ENCODE assay signal across 22 cellular contexts in the genomic region with DNA sequence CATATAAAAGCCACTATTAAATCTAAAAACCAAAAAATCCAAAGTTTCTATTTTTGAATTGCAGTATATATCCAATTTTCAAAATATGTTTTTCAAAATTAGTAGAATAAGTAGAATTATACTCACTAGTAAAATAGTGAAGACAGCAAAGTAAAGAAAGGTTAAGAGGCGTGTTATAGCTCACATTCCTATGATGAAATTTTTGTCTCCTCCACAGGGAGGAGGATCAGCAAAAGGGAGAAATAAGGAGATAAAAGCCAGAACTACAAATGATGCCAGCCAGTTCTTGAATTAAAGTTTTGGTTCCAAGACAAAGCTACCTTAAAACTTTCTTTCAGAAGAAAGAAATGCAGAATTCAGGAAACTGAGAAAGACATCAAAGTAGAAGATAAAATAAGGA.
"Had no signal": no experiment of that assay in that cellular context is flagged by ENCODE, and none has a peak within 500 bp of the region (broad histone marks: within the 10 kb centered on the region; RNA-seq: fewer than 3 reads in every experiment).

No MANE protein-coding gene starts in this region.

- H3K4me3 ChIP-seq: cardiac muscle cell, SK-N-MC had no signal

- H3K27me3 Mint-ChIP-seq: activated CD4-positive, alpha-beta memory T cell treated with anti-CD3 and anti-CD28 coated beads, Interleukin-2, amount 10 ng/mL, durations not matched to agents 7 days and 5 days; activated CD4-positive, alpha-beta T cell treated with anti-CD3 and anti-CD28 coated beads for 36 hours; activated naive CD8-positive, alpha-beta T cell; activated T-helper 17 cell treated with anti-CD3 and anti-CD28 coated beads, Interleukin-2, amount 50 U/mL, for 72 hours; T-cell had no signal

- H3K4me1 Mint-ChIP-seq: activated CD4-positive, alpha-beta memory T cell treated with anti-CD3 and anti-CD28 coated beads, Interleukin-2, amount 10 ng/mL, durations not matched to agents 7 days and 5 days; activated CD4-positive, alpha-beta T cell treated with anti-CD3 and anti-CD28 coated beads for 36 hours; activated T-helper 17 cell treated with anti-CD3 and anti-CD28 coated beads, Interleukin-2, amount 50 U/mL, for 72 hours; T-cell had no signal

- H3K27me3 ChIP-seq: brain microvascular endothelial cell, cardiac muscle cell had no signal

- H3K4me3 Mint-ChIP-seq: activated CD4-positive, alpha-beta memory T cell treated with anti-CD3 and anti-CD28 coated beads, Interleukin-2, amount 10 ng/mL, durations not matched to agents 7 days and 5 days; activated CD4-positive, alpha-beta T cell treated with anti-CD3 and anti-CD28 coated beads for 36 hours; activated naive CD4-positive, alpha-beta T cell treated with anti-CD3 and anti-CD28 coated beads for 36 hours; activated naive CD8-positive, alpha-beta T cell; activated T-helper 17 cell treated with anti-CD3 and anti-CD28 coated beads, Interleukin-2, amount 50 U/mL, for 72 hours; T-cell had no signal

- H3K27ac Mint-ChIP-seq: activated CD4-positive, alpha-beta memory T cell treated with anti-CD3 and anti-CD28 coated beads, Interleukin-2, amount 10 ng/mL, durations not matched to agents 7 days and 5 days; activated CD4-positive, alpha-beta T cell treated with anti-CD3 and anti-CD28 coated beads for 36 hours; activated naive CD4-positive, alpha-beta T cell treated with anti-CD3 and anti-CD28 coated beads for 36 hours; activated naive CD8-positive, alpha-beta T cell; activated T-helper 17 cell treated with anti-CD3 and anti-CD28 coated beads, Interleukin-2, amount 50 U/mL, for 72 hours; T-cell had no signal

- H3K36me3 ChIP-seq: WERI-Rb-1 had no signal

- H3K27ac ChIP-seq: brain microvascular endothelial cell, cardiac muscle cell, SK-N-MC, WERI-Rb-1 had no signal

- ATAC-seq: activated CD4-positive, alpha-beta T cell treated with anti-CD3 and anti-CD28 coated beads for 36 hours; activated T-helper 17 cell treated with anti-CD3 and anti-CD28 coated beads, Interleukin-2, amount 50 U/mL, for 72 hours; T-cell had no signal

- DNase-seq: activated CD4-positive, alpha-beta memory T cell treated with anti-CD3 and anti-CD28 coated beads, Interleukin-2, amount 10 ng/mL, durations not matched to agents 7 days and 5 days; activated CD4-positive, alpha-beta T cell treated with anti-CD3 and anti-CD28 coated beads for 36 hours; activated CD4-positive, alpha-beta T cell treated with anti-CD3 and anti-CD28 coated beads, Interleukin-2, amount 50 U/mL, for 1 hour; activated gamma-delta T cell; activated naive CD4-positive, alpha-beta T cell treated with anti-CD3 and anti-CD28 coated beads for 36 hours; activated T-cell treated with anti-CD3 and anti-CD28 coated beads for 4 hours; activated T-cell treated with anti-CD3 and anti-CD28 coated beads, Interleukin-2, amount 50 U/mL, for 48 hours; brain microvascular endothelial cell; NCI-H1048; NCI-H146; NCI-H187 treated with DMSO at 0.1 percent for 48 hours; NCI-H2081 treated with DMSO at 0.1 percent for 48 hours; NCI-H2171; NCI-H2227 treated with DMSO at 0.1 percent for 48 hours; NCI-H526; NCI-H774; T-cell; WERI-Rb-1 had no signal
